1 cellular context compared by ENCODE assay signal in the genomic region with DNA sequence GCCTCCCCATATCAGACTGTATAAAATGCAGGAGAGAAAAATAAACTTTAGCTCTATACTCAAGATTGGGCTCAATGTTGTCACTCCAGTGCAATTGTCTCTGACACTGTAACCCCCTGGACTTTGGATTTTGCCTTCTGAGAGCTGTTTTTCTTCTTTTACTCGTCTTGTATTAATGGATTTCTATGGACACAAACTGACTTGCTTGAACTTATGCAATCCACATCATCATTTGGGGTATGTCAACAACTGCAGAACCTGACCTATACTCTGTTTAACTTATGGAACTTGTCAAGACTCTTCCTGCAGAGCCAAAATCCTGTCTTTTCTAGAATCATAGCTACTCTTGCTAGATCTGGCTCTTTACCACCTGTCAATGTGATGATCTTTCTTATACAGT.
TF ChIP-seq lines count a peak whose summit lies in the region.

No MANE protein-coding gene starts in this region.

TF ChIP-seq in HepG2, 621 proteins besides CTCF, POLR2A, EP300 and RAD21 (continued from another document and continues in another):
- no peak for TF ChIP-seq NFKBIZ (CRISPR knock-in tag; IDR thresholded peaks at IDR 0.05)
- TF ChIP-seq ZNF629 (CRISPR knock-in tag; conservative IDR thresholded peaks at IDR 0.05) = no peak
- no peak for TF ChIP-seq ZNF687 (CRISPR knock-in tag; IDR thresholded peaks at IDR 0.05)
- TF ChIP-seq ZNF775 (CRISPR knock-in tag; IDR thresholded peaks at IDR 0.05; ENCODE audit: borderline replicate concordance) = no peak
- no peak for TF ChIP-seq PRPF4 (IDR thresholded peaks at IDR 0.05; ENCODE audit: low read depth, low read length, poor library complexity, severe bottlenecking)
- TF ChIP-seq SOX5 (CRISPR knock-in tag; IDR thresholded peaks at IDR 0.05; ENCODE audit: borderline replicate concordance) = peak; percentile 28; the same call in 1 of the 2 replicates
- no peak for TF ChIP-seq ZNF784 (CRISPR knock-in tag; IDR thresholded peaks at IDR 0.05; ENCODE audit: borderline replicate concordance)
- TF ChIP-seq ZNF143 (CRISPR knock-in tag; IDR thresholded peaks at IDR 0.05) = no peak
- no peak for TF ChIP-seq NFYB (CRISPR knock-in tag; IDR thresholded peaks at IDR 0.05)
- TF ChIP-seq ZNF468 (CRISPR knock-in tag; IDR thresholded peaks at IDR 0.05) = no peak
- no peak for TF ChIP-seq ZNF18 (CRISPR knock-in tag; IDR thresholded peaks at IDR 0.05; ENCODE audit: insufficient replicate concordance)
- TF ChIP-seq MED1 (CRISPR knock-in tag; IDR thresholded peaks at IDR 0.05) = 0 out of 2 replicates have a peak, but pooled peaks have one; percentile 38
- TF ChIP-seq HCFC1 (IDR thresholded peaks at IDR 0.05; ENCODE audit: low read depth, low read length) = no peak
- TF ChIP-seq ZNF225 (CRISPR knock-in tag; IDR thresholded peaks at IDR 0.05) = no peak
- no peak for TF ChIP-seq SRF (IDR thresholded peaks at IDR 0.05; ENCODE audit: low read depth, low read length)
- TF ChIP-seq TFE3 (CRISPR knock-in tag; IDR thresholded peaks at IDR 0.05) = no peak
- TF ChIP-seq MLX (CRISPR knock-in tag; IDR thresholded peaks at IDR 0.05) = no peak
- TF ChIP-seq, protein P1, sequence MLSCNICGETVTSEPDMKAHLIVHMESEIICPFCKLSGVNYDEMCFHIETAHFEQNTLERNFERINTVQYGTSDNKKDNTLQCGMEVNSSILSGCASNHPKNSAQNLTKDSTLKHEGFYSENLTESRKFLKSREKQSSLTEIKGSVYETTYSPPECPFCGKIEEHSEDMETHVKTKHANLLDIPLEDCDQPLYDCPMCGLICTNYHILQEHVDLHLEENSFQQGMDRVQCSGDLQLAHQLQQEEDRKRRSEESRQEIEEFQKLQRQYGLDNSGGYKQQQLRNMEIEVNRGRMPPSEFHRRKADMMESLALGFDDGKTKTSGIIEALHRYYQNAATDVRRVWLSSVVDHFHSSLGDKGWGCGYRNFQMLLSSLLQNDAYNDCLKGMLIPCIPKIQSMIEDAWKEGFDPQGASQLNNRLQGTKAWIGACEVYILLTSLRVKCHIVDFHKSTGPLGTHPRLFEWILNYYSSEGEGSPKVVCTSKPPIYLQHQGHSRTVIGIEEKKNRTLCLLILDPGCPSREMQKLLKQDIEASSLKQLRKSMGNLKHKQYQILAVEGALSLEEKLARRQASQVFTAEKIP (CRISPR knock-in tag; IDR thresholded peaks at IDR 0.05; ENCODE audit: borderline replicate concordance) = no peak
- no peak for TF ChIP-seq TMF1 (CRISPR knock-in tag; IDR thresholded peaks at IDR 0.05; ENCODE audit: low read depth)
- no peak for TF ChIP-seq GPN1 (CRISPR knock-in tag; IDR thresholded peaks at IDR 0.05; ENCODE audit: borderline replicate concordance)
- no peak for TF ChIP-seq ZNF501 (CRISPR knock-in tag; IDR thresholded peaks at IDR 0.05)
- no peak for TF ChIP-seq ZNF704 (CRISPR knock-in tag; IDR thresholded peaks at IDR 0.05; ENCODE audit: borderline replicate concordance)
- TF ChIP-seq, protein P2, sequence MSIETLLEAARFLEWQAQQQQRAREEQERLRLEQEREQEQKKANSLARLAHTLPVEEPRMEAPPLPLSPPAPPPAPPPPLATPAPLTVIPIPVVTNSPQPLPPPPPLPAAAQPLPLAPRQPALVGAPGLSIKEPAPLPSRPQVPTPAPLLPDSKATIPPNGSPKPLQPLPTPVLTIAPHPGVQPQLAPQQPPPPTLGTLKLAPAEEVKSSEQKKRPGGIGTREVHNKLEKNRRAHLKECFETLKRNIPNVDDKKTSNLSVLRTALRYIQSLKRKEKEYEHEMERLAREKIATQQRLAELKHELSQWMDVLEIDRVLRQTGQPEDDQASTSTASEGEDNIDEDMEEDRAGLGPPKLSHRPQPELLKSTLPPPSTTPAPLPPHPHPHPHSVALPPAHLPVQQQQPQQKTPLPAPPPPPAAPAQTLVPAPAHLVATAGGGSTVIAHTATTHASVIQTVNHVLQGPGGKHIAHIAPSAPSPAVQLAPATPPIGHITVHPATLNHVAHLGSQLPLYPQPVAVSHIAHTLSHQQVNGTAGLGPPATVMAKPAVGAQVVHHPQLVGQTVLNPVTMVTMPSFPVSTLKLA (IDR thresholded peaks at IDR 0.05) = no peak
- TF ChIP-seq ZBTB8A (CRISPR knock-in tag; IDR thresholded peaks at IDR 0.05; ENCODE audit: borderline replicate concordance, low read depth) = no peak
- TF ChIP-seq, protein P3, sequence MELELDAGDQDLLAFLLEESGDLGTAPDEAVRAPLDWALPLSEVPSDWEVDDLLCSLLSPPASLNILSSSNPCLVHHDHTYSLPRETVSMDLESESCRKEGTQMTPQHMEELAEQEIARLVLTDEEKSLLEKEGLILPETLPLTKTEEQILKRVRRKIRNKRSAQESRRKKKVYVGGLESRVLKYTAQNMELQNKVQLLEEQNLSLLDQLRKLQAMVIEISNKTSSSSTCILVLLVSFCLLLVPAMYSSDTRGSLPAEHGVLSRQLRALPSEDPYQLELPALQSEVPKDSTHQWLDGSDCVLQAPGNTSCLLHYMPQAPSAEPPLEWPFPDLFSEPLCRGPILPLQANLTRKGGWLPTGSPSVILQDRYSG (CRISPR knock-in tag; IDR thresholded peaks at IDR 0.05) = no peak
- TF ChIP-seq ZNF10 (CRISPR knock-in tag; IDR thresholded peaks at IDR 0.05; ENCODE audit: borderline replicate concordance, low read depth) = no peak
- no peak for TF ChIP-seq ZNF407 (CRISPR knock-in tag; IDR thresholded peaks at IDR 0.05; ENCODE audit: not compliant biosample characterization)
- TF ChIP-seq RXRB (CRISPR knock-in tag; IDR thresholded peaks at IDR 0.05; ENCODE audit: borderline replicate concordance) = peak; percentile 40; the same call in 1 of the 2 replicates
- no peak for TF ChIP-seq HOXD1 (CRISPR knock-in tag; IDR thresholded peaks at IDR 0.05)
- TF ChIP-seq ARID2 (CRISPR knock-in tag; IDR thresholded peaks at IDR 0.05; ENCODE audit: borderline replicate concordance) = no peak
- TF ChIP-seq CHCHD3 (CRISPR knock-in tag; IDR thresholded peaks at IDR 0.05) = no peak
- TF ChIP-seq ONECUT2 (CRISPR knock-in tag; IDR thresholded peaks at IDR 0.05) = no peak
